Comparison of ENCODE assay signal across 8 cellular contexts in the genomic region with DNA sequence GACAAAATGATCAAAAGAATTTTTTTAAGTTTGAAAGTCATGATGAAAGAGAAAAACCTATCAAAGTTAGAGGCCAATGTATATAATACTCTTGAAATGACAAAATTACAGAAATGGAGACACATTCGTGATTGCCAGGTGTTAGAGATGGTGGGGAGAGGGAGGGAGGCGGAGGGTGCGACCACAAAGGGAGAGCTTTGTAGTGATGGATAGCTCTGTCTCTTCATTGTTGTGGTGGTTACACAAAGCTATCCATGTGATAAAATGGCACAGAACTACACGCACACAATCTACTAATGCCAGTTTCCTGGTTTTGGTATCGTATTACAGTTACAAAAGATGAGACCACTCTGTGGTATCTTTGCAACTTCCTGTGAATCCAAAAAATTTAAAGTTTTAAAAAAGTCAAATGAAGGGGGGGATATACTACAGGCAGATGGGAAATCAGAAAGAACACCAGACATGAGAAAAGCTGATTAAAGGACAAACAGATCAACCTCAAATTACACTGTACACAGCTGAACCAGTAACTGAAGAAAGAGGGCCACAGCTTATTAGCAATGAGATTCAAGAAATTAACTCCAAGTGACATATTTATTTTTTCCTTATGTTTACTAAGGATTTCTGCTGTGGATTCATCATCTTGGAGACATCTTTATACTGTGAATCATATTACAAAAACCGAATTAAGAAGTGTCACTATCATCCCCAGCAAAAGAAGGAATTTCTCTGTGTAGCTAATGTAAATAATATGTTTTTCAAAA.
DNase-seq lines count a peak whose midpoint lies in the region; ATAC-seq and TF ChIP-seq lines count a peak whose summit lies in the region.

No MANE protein-coding gene starts in this region.

- TF ChIP-seq CTCF in left ventricle myocardium inferior (IDR thresholded peaks at IDR 0.05; ENCODE audit: borderline replicate concordance): no peak
- TF ChIP-seq CTCF in fibroblast of villous mesenchyme (IDR thresholded peaks at IDR 0.05; ENCODE audit: insufficient read depth, low read depth, low read length): no peak
- no peak for TF ChIP-seq CTCF in tibial nerve (IDR thresholded peaks at IDR 0.05)
- no peak for TF ChIP-seq CTCF in omental fat pad (IDR thresholded peaks at IDR 0.05)
- no peak for TF ChIP-seq CTCF in testis (IDR thresholded peaks at IDR 0.05)

- H3K4me1 ChIP-seq in left ventricle myocardium inferior: peaks cover 46% of the 10 kb centered on the region
- H3K4me1 ChIP-seq in tibial nerve: peaks cover 0 to 67% (median 13%) of the 10 kb centered on the region in 4 donors
- peaks cover 18% of the 10 kb centered on the region for H3K4me1 ChIP-seq in testis

- whole genome bisulfite sequencing in tibial nerve, 2 donors: 58% methylated on average over 6 of the region's 6 CpGs
- 64 to 65% methylated on average over 6 of the region's 6 CpGs for WGBS in testis, 2 donors

- no peak for TF ChIP-seq POLR2A in tibial nerve (IDR thresholded peaks at IDR 0.05)
- TF ChIP-seq POLR2A in testis (IDR thresholded peaks at IDR 0.05): no peak

- no peak for TF ChIP-seq EP300 in tibial nerve (IDR thresholded peaks at IDR 0.05)

- H3K27me3 ChIP-seq in left ventricle myocardium inferior (ENCODE audit: low read depth) (no peaks in the 10 kb centered on the region), tibial nerve (no peaks in the 10 kb centered on the region), testis (no peaks in the 10 kb centered on the region)

- H3K36me3 ChIP-seq in left ventricle myocardium inferior (no peaks in the 10 kb centered on the region), tibial nerve (no peaks in the 10 kb centered on the region), testis (ENCODE audit: low read depth, missing control alignments) (no peaks in the 10 kb centered on the region)

- intact Hi-C loops in left ventricle myocardium inferior (cut with micrococcal nuclease): no loop called here
- intact Hi-C loops in cardiac septum (cut with DNase I): no loop called here
- intact Hi-C loops in testis (cut with DNase I; ENCODE audit: low total_unique reads): no loop called here

- no peak overlapping the region for H3K4me3 ChIP-seq in left ventricle myocardium inferior
- H3K4me3 ChIP-seq in fibroblast of villous mesenchyme (ENCODE audit: low read depth, low read length): no peak overlapping the region
- no peak overlapping the region for H3K4me3 ChIP-seq in tibial nerve
- no peak overlapping the region for H3K4me3 ChIP-seq in testis

- H3K9me3 ChIP-seq in left ventricle myocardium inferior (replicated peaks) (no peaks in the 10 kb centered on the region), tibial nerve (no peaks in the 10 kb centered on the region), testis (no peaks in the 10 kb centered on the region)

- ATAC-seq in SK-N-SH treated with all-trans-retinoic acid at 6 μM for 48 hours: peak; percentile 84
- no peak for ATAC-seq in HG02981 (IDR thresholded peaks at IDR 0.05; ENCODE audit: unreplicated experiment)
- no peak for ATAC-seq in omental fat pad (ENCODE audit: low FRiP score)

- DNase-seq in left ventricle myocardium inferior (no peak), cardiac septum (ENCODE audit: low spot score) (no peak), fibroblast of villous mesenchyme (ENCODE audit: low read depth) (peak; percentile 47), tibial nerve (ENCODE audit: low spot score in 2 of 2) (no peak), omental fat pad (ENCODE audit: low spot score) (no peak), testis (no peak)

- H3K27ac ChIP-seq in left ventricle myocardium inferior (replicated peaks) (peak overlapping the region; percentile 64), tibial nerve (peak overlapping the region in 3 of 4 donors; percentile 64 to 77 (median 77)), testis (no peak overlapping the region)

TF ChIP-seq in SK-N-SH treated with all-trans-retinoic acid at 6 μM for 48 hours, 23 proteins besides CTCF, POLR2A, EP300 and RAD21:
- TF ChIP-seq CREB5 (CRISPR knock-in tag; IDR thresholded peaks at IDR 0.05; ENCODE audit: low read depth) (no peak), BACH2 (CRISPR knock-in tag; IDR thresholded peaks at IDR 0.05; ENCODE audit: borderline replicate concordance) (no peak), CSDC2 (CRISPR knock-in tag; IDR thresholded peaks at IDR 0.05) (no peak), TSHZ2 (CRISPR knock-in tag; IDR thresholded peaks at IDR 0.05) (no peak), OSR1 (CRISPR knock-in tag; IDR thresholded peaks at IDR 0.05) (no peak), GLIS3 (CRISPR knock-in tag; IDR thresholded peaks at IDR 0.05) (no peak), TCF4 (CRISPR knock-in tag; IDR thresholded peaks at IDR 0.05; ENCODE audit: borderline replicate concordance) (no peak)

Comparison
In these comparisons a context has a peak if more than half of its experiments do, and no peak if none do; other contexts are left out.
1. H3K27ac ChIP-seq: peak in left ventricle myocardium inferior (single experiment) and tibial nerve (3 of 4); none in testis (0 of 2).